30 cellular contexts compared by ENCODE assay signal in the genomic region with DNA sequence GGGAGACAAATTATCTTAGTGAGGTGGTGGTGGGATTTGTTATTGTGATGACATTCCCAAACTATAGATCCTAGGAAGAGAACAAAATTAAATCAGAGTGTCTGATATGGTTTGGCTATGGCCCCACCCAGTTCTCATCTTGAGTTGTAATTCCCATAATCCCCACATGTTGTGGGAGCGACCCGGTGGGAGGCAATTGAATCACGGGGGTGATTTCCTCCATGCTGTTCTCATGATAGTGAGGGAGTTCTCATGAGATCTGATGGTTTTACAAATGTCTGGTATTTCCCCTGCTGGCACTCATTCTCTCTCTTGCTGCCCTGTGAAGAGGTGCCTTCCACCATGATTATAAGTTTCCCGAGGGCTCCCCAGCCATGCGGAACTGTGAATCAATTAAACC.
DNase-seq lines count a peak whose midpoint lies in the region; FAIRE-seq and TF ChIP-seq lines count a peak whose summit lies in the region.
"Had no signal": no experiment of that assay in that cellular context is flagged by ENCODE, and none has a peak within 500 bp of the region (broad histone marks: within the 10 kb centered on the region; RNA-seq: fewer than 3 reads in every experiment).

No MANE protein-coding gene starts in this region.

- H3K9ac ChIP-seq in endothelial cell of umbilical vein (replicated peaks; ENCODE audit: extremely low read depth, insufficient read depth, low read length), result no peak overlapping the region
- H3K9ac ChIP-seq: neural progenitor cell, parathyroid adenoma had no signal

- DNase-seq in NCI-H524 (lab: John Stamatoyannopoulos, UW) (peak; percentile 9 to 26), NCI-H524 treated with DMSO at 0.1 percent for 48 hours (lab: John Stamatoyannopoulos, UW) (no peak), RPMI7951 (ENCODE audit: low read depth) (peak; percentile 47), endothelial cell of umbilical vein (ENCODE audit: low read depth, low spot score) (peak; percentile 16), renal cortical epithelial cell (ENCODE audit: low read depth) (peak; percentile 21), HK-2 (ENCODE audit: unreplicated experiment) (no peak), NCI-H1092 (lab: John Stamatoyannopoulos, UW) (no peak), SKM-1 treated with dmso at 0.1 percent for 144 hours (lab: John Stamatoyannopoulos, UW; ENCODE audit: unreplicated experiment) (no peak)
- DNase-seq: activated CD4-positive, alpha-beta memory T cell treated with anti-CD3 and anti-CD28 coated beads for 36 hours; activated CD8-positive, alpha-beta memory T cell treated with anti-CD3 and anti-CD28 coated beads, Interleukin-2, amount 50 U/mL, for 4 hours; activated naive CD4-positive, alpha-beta T cell treated with anti-CD3 and anti-CD28 coated beads, Interleukin-2, amount 10 ng/mL, durations not matched to agents 7 days and 5 days; adrenal gland; AML-193; body of pancreas; CD4-positive, alpha-beta T cell; cerebellar nuclear complex; EL; KBM-7; MM.1S; NCI-H446; OCI-M1; stimulated activated naive B cell treated with anti-CD40 and anti-IgM and Interleukin-4, amounts not matched to agents 10 μg/mL and 1 μg/mL and 100 μg/mL, for 72 hours; T-helper 2 cell; upper lobe of right lung had no signal

- CTCF ChIA-PET in endothelial cell of umbilical vein (lab: Charles Lee), result no interaction called here

- peak overlapping the region; percentile 15 for H2AFZ ChIP-seq in endothelial cell of umbilical vein (ENCODE audit: low read depth, low read length)
- H2AFZ ChIP-seq: neural progenitor cell, parathyroid adenoma had no signal

- H3K4me2 ChIP-seq in endothelial cell of umbilical vein (ENCODE audit: insufficient read depth, low read length), result no peak overlapping the region
- H3K4me2 ChIP-seq: neural progenitor cell had no signal

- no peak overlapping the region for H3K4me3 ChIP-seq in endothelial cell of umbilical vein (replicated peaks in 1 of 3; ENCODE audit: insufficient read depth in 1 of 3, low read depth in 1 of 3, low read length in 3 of 3)
- H3K4me3 ChIP-seq: adrenal gland, body of pancreas, neural progenitor cell, skin epidermis, upper lobe of right lung had no signal

- TF ChIP-seq CTCF in endothelial cell of umbilical vein (IDR thresholded peaks at IDR 0.05; ENCODE audit: extremely low read depth in 1 of 2, insufficient read depth in 1 of 2, low read depth in 1 of 2, low read length in 2 of 2), result no peak

- no peaks in the 10 kb centered on the region for H4K20me1 ChIP-seq in endothelial cell of umbilical vein (replicated peaks; ENCODE audit: control insufficient read depth, extremely low read depth, insufficient read depth, low read length)

- no peak overlapping the region for H3K27ac ChIP-seq in endothelial cell of umbilical vein (ENCODE audit: insufficient read depth, low read depth, low read length)
- H3K27ac ChIP-seq: adrenal gland, body of pancreas, neural progenitor cell, parathyroid adenoma, skin epidermis, upper lobe of right lung had no signal

- POLR2A ChIA-PET in endothelial cell of umbilical vein (lab: Charles Lee), result no interaction called here

- no peaks in the 10 kb centered on the region for H3K79me2 ChIP-seq in endothelial cell of umbilical vein (ENCODE audit: control insufficient read depth, insufficient read depth, low read length)
- H3K79me2 ChIP-seq: parathyroid adenoma had no signal

- peaks cover 49% of the 10 kb centered on the region for H3K4me1 ChIP-seq in endothelial cell of umbilical vein (ENCODE audit: control insufficient read depth, extremely low read depth, insufficient read depth, low read length)
- H3K4me1 ChIP-seq: neural progenitor cell, parathyroid adenoma had no signal

- no TSS peak for BruUV-seq in endothelial cell of umbilical vein (replicated peaks; lab: Mats Ljungman, UMichigan)

- no peaks in the 10 kb centered on the region for H3K27me3 ChIP-seq in endothelial cell of umbilical vein (ENCODE audit: control insufficient read depth in 2 of 2, insufficient read depth in 2 of 2, low read length in 2 of 2)
- H3K27me3 ChIP-seq: body of pancreas, upper lobe of right lung had no signal

- dilution Hi-C loops in endothelial cell of umbilical vein (cut with MboI; ENCODE audit: extremely low pct_ligation_motif_present, low sequenced_read_pairs), result no loop called here

- no peak for FAIRE-seq in endothelial cell of umbilical vein (lab: Jason Lieb, UNC)
- FAIRE-seq: D721Med, GM18507, H54 had no signal

- no peak for TF ChIP-seq POLR2A in endothelial cell of umbilical vein (IDR thresholded peaks at IDR 0.05; ENCODE audit: low read depth, low read length)

- intact Hi-C loops in endothelial cell of umbilical vein (cut with micrococcal nuclease), result loop anchor here (10.0 kb wide), 1 partner anchor 223 kb away; the partner anchor contains the start of gene SLC7A14

- H3K36me3 ChIP-seq in endothelial cell of umbilical vein (ENCODE audit: control insufficient read depth in 2 of 2, extremely low read depth in 1 of 2, insufficient read depth in 2 of 2, low read length in 2 of 2), result no peaks in the 10 kb centered on the region
- H3K36me3 ChIP-seq: adrenal gland, neural progenitor cell, upper lobe of right lung had no signal

- H3K9me1 ChIP-seq in endothelial cell of umbilical vein (replicated peaks; ENCODE audit: control insufficient read depth, extremely low read depth, insufficient read depth, low read length), result no peaks in the 10 kb centered on the region

- H3K9me3 ChIP-seq in endothelial cell of umbilical vein (replicated peaks; ENCODE audit: control insufficient read depth, insufficient read depth, low read length), result no peaks in the 10 kb centered on the region
- H3K9me3 ChIP-seq: adrenal gland, body of pancreas, upper lobe of right lung had no signal

TF ChIP-seq in endothelial cell of umbilical vein, 7 proteins besides CTCF, POLR2A, EP300 and RAD21:
- TF ChIP-seq MYC (IDR thresholded peaks at IDR 0.05; ENCODE audit: low read depth, low read length) (no peak), EZH2 (IDR thresholded peaks at IDR 0.05; ENCODE audit: borderline replicate concordance, low read depth, low read length, severe bottlenecking) (no peak), JUN (IDR thresholded peaks at IDR 0.05; ENCODE audit: borderline replicate concordance, insufficient read depth, insufficient read length, low read depth) (no peak), POLR2AphosphoS5 (IDR thresholded peaks at IDR 0.05; ENCODE audit: insufficient read depth, low read depth, low read length) (no peak), FOS (IDR thresholded peaks at IDR 0.05; ENCODE audit: borderline replicate concordance, insufficient read depth, low read length) (no peak), GATA2 (IDR thresholded peaks at IDR 0.05; ENCODE audit: insufficient read depth, insufficient read length, low read depth, low read length) (no peak)
- TF ChIP-seq, protein P1, sequence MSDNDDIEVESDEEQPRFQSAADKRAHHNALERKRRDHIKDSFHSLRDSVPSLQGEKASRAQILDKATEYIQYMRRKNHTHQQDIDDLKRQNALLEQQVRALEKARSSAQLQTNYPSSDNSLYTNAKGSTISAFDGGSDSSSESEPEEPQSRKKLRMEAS (IDR thresholded peaks at IDR 0.05; ENCODE audit: insufficient read depth, insufficient read length), result no peak

Comparison
In these comparisons a context has a peak if more than half of its experiments do, and no peak if none do; other contexts are left out.
1. DNase-seq: peak in NCI-H524 (2 of 2), RPMI7951 (single experiment), endothelial cell of umbilical vein (single experiment) and renal cortical epithelial cell (single experiment); none in NCI-H524 treated with DMSO at 0.1 percent for 48 hours (single experiment), HK-2 (single experiment), NCI-H1092 (single experiment) and SKM-1 treated with dmso at 0.1 percent for 144 hours (single experiment).